In the genomic region with DNA sequence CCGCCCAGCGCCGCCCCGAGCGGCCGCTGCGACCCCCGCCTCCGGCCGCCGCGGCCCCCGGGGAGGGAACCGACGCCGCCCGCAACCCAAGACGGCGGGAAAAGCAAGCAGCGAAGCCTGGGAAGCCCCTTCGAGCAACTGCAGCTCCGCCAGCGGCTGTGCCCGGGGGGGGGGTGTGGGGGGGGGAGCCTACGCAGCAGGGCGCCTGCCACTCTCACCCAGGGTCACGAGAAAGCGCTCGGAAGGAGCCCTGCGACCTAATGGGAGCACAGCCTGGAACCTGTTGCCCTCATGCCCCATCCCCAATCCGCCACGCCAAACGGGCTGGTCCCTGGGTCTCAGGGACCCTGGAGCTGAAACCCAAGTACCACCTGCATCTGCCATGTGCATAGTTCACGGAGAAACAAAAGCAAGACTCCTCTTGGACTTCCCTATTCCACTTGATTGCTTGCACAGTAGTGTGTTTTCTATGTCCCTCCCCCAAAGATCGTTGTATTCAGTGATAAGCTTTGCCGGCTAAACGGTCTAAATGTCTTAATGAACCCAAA, we compare ENCODE assay signal across 9 cellular contexts. TPM values are rescaled to one million over a fixed set of nuclear protein-coding genes. Genes with fewer than 3 reads are reported as not detected.
DNase-seq lines count a peak whose midpoint lies in the region; ATAC-seq and TF ChIP-seq lines count a peak whose summit lies in the region.
"Had no signal": no experiment of that assay in that cellular context is flagged by ENCODE, and none has a peak within 500 bp of the region (broad histone marks: within the 10 kb centered on the region; RNA-seq: fewer than 3 reads in every experiment).

No MANE protein-coding gene starts in this region.

- no peaks in the 10 kb centered on the region; the same call in 1 of the 2 replicates for H3F3A ChIP-seq in MM.1S (ENCODE audit: insufficient read depth, low read length)

- H3K4me1 ChIP-seq in MM.1S (ENCODE audit: low read length), result peaks cover 3% of the 10 kb centered on the region; the same call in 1 of the 2 replicates
- peaks cover 5% of the 10 kb centered on the region for H3K4me1 ChIP-seq in body of pancreas

- H3K27ac Mint-ChIP-seq in natural killer cell, result peak overlapping the region; percentile 92

- H3K4me2 ChIP-seq in MM.1S (ENCODE audit: low read depth, low read length), result no peak overlapping the region

- H3K9ac ChIP-seq in MM.1S (ENCODE audit: low read length), result no peak overlapping the region

- WGBS in body of pancreas, 2 donors, result 0% methylated on average over 3 to 4 of the region's 37 CpGs

- H3K9me3 Mint-ChIP-seq in natural killer cell, result no peaks in the 10 kb centered on the region

- H3K27me3 ChIP-seq in MM.1S (replicated peaks; ENCODE audit: insufficient read depth, low read length) (no peaks in the 10 kb centered on the region; the same call in 1 of the 2 replicates), body of pancreas (no peaks in the 10 kb centered on the region)

- H3K36me3 Mint-ChIP-seq in natural killer cell, result no peaks in the 10 kb centered on the region

- no peaks in the 10 kb centered on the region for H3K9me3 ChIP-seq in MM.1S (replicated peaks; ENCODE audit: insufficient read depth, low read length)
- no peaks in the 10 kb centered on the region for H3K9me3 ChIP-seq in body of pancreas

- DNase-seq in NCI-H1417 (lab: John Stamatoyannopoulos, UW) (peak in 2 of 3 experiments; percentile 24 to 46), NCI-H1417 treated with DMSO at 0.1 percent for 48 hours (lab: John Stamatoyannopoulos, UW) (no peak), MM.1S (peak; percentile 9), body of pancreas (no peak), natural killer cell (peak; percentile 31), T1000 (lab: John Stamatoyannopoulos, UW) (no peak), NCI-H2081 (lab: John Stamatoyannopoulos, UW) (no peak)

- ATAC-seq in body of pancreas (peak; percentile 30), natural killer cell (peak; percentile 37 to 52 (median 52)), GM18868 (IDR thresholded peaks at IDR 0.05; ENCODE audit: unreplicated experiment) (no peak)

- H3K9me2 ChIP-seq in MM.1S (replicated peaks; ENCODE audit: insufficient read depth, low read length), result no peaks in the 10 kb centered on the region

- H2AFZ ChIP-seq in MM.1S (ENCODE audit: low read length), result peak overlapping the region; percentile 48; the same call in 1 of the 2 replicates

- no peak overlapping the region for H3K4me3 ChIP-seq in MM.1S (ENCODE audit: low read length)
- H3K4me3 ChIP-seq in body of pancreas, result no peak overlapping the region

- peak overlapping the region; percentile 84 for H3K4me3 Mint-ChIP-seq in natural killer cell

- H3K27ac ChIP-seq in MM.1S (ENCODE audit: low read length) (no peak overlapping the region), body of pancreas (peak overlapping the region in 2 of 4 donors; percentile 44 to 62)
- H3K27ac ChIP-seq: VCaP had no signal

- no peaks in the 10 kb centered on the region for H4K20me1 ChIP-seq in MM.1S (ENCODE audit: insufficient read depth, low read length)

- peaks cover 15 to 28% of the 10 kb centered on the region in 2 donors for H3K4me1 Mint-ChIP-seq in natural killer cell

- no peak for TF ChIP-seq POLR2A in body of pancreas (IDR thresholded peaks at IDR 0.05)

- no peaks in the 10 kb centered on the region for H3K79me2 ChIP-seq in MM.1S (ENCODE audit: low read length)

- intact Hi-C loops in body of pancreas (cut with DNase I) (no loop called here), natural killer cell (cut with micrococcal nuclease) (loop anchor here (10.0 kb wide), 1 partner anchor 64 kb away; no protein-coding TSS in a partner anchor)

- TF ChIP-seq CTCF in MM.1S (IDR thresholded peaks at IDR 0.05; ENCODE audit: low read length) (no peak), body of pancreas (IDR thresholded peaks at IDR 0.05) (no peak), natural killer cell (IDR thresholded peaks at IDR 0.05) (no peak)

- no peaks in the 10 kb centered on the region for H3K36me3 ChIP-seq in MM.1S (replicated peaks; ENCODE audit: insufficient read depth, low read length)
- no peaks in the 10 kb centered on the region for H3K36me3 ChIP-seq in body of pancreas (replicated peaks in 1 of 2; ENCODE audit: insufficient read depth in 1 of 2, low read depth in 2 of 2)

- H3K27me3 Mint-ChIP-seq in natural killer cell (ENCODE audit: low read depth in 2 of 2), result peaks cover 0 to 15% of the 10 kb centered on the region in 2 donors

RNA-seq across cellular contexts. Expression of a gene that starts 0.3 kb away (rescaled TPM):
- 1 to 10 TPM in 1 of 2 donors, under 1 TPM in 1; 0.66 to 3.4 TPM for total RNA-seq in body of pancreas
- 10 to 100 TPM; 55.6 to 89.8 (median 77.4) TPM for total RNA-seq in natural killer cell

RNA-seq across cellular contexts. Expression of a gene that starts 11.5 kb away (rescaled TPM):
- 10 to 100 TPM; 17.9 to 26.0 TPM for total RNA-seq in body of pancreas
- 10 to 100 TPM; 41.8 to 54.3 (median 53.9) TPM for total RNA-seq in natural killer cell

RNA-seq across cellular contexts. Expression of a gene that starts 54.1 kb away (rescaled TPM):
- total RNA-seq in body of pancreas, result 10 to 100 TPM; 24.9 to 31.6 TPM
- 10 to 100 TPM; 20.8 to 36.7 (median 27.0) TPM for total RNA-seq in natural killer cell

Comparison
In these comparisons a context has a peak if more than half of its experiments do, and no peak if none do; other contexts are left out.
1. DNase-seq: peak in NCI-H1417 (2 of 3), MM.1S (single experiment) and natural killer cell (single experiment); none in NCI-H1417 treated with DMSO at 0.1 percent for 48 hours (single experiment), body of pancreas (0 of 4), T1000 (single experiment) and NCI-H2081 (0 of 2).
2. RNA of a gene that starts 0.3 kb away (total RNA-seq): 55.6 to 89.8 TPM in natural killer cell; 0.66 to 3.4 TPM in body of pancreas; every median in the first group is over 10 times any median in the second.